Comparison of ENCODE assay signal across 1 cellular context in genomic region chr2:134457765-134458202, GRCh38.
TF ChIP-seq lines count a peak whose summit lies in the region.

No MANE protein-coding gene starts in this region.

TF ChIP-seq in HepG2, 621 proteins besides CTCF, POLR2A, EP300 and RAD21 (continued from another document and continues in another):
- TF ChIP-seq PAXIP1 (CRISPR knock-in tag; conservative IDR thresholded peaks at IDR 0.05) (peak; percentile 89), ZNF788 (CRISPR knock-in tag; IDR thresholded peaks at IDR 0.05; ENCODE audit: borderline replicate concordance) (peak; percentile 31; the same call in 1 of the 2 replicates), MIER3 (CRISPR knock-in tag; IDR thresholded peaks at IDR 0.05; ENCODE audit: borderline replicate concordance) (0 out of 2 replicates have a peak, but pooled peaks have one; percentile 66), ASH2L (IDR thresholded peaks at IDR 0.05; ENCODE audit: insufficient read length, low read depth, low read length) (peak; percentile 19), MEF2D (CRISPR knock-in tag; IDR thresholded peaks at IDR 0.05) (no peak), HOMEZ (CRISPR knock-in tag; IDR thresholded peaks at IDR 0.05; ENCODE audit: low read depth) (peak; percentile 81; the same call in 1 of the 2 replicates), HMGXB4 (CRISPR knock-in tag; IDR thresholded peaks at IDR 0.05; ENCODE audit: borderline replicate concordance in 1 of 2, low read depth in 1 of 2) (peak in 1 of 2 experiments; percentile 5; a peak in 2 of 4 replicates), KDM2A (CRISPR knock-in tag; IDR thresholded peaks at IDR 0.05; ENCODE audit: borderline replicate concordance, low read depth) (peak; percentile 40; the same call in 1 of the 2 replicates), IRF2 (CRISPR knock-in tag; IDR thresholded peaks at IDR 0.05) (peak; percentile 74; the same call in 1 of the 2 replicates), ZNF609 (CRISPR knock-in tag; IDR thresholded peaks at IDR 0.05; ENCODE audit: borderline replicate concordance) (peak; percentile 63; the same call in 1 of the 2 replicates), FOXP1 (IDR thresholded peaks at IDR 0.05) (no peak), FOXP1 (CRISPR knock-in tag; IDR thresholded peaks at IDR 0.05) (0 out of 2 replicates have a peak, but pooled peaks have one; percentile 22), TFAP4 (IDR thresholded peaks at IDR 0.05; ENCODE audit: borderline replicate concordance, low read depth) (peak; percentile 69; the same call in 1 of the 2 replicates), ZNF574 (CRISPR knock-in tag; IDR thresholded peaks at IDR 0.05) (peak; percentile 63), REL (CRISPR knock-in tag; conservative IDR thresholded peaks at IDR 0.05) (no peak), HIC2 (CRISPR knock-in tag; IDR thresholded peaks at IDR 0.05; ENCODE audit: low read depth) (peak; percentile 81), GABPB1 (CRISPR knock-in tag; IDR thresholded peaks at IDR 0.05) (peak; percentile 45; the same call in 1 of the 2 replicates), HOXA5 (CRISPR knock-in tag; IDR thresholded peaks at IDR 0.05) (no peak), ZNF274 (CRISPR knock-in tag; IDR thresholded peaks at IDR 0.05) (0 out of 2 replicates have a peak, but pooled peaks have one; percentile 36), HNF4G (IDR thresholded peaks at IDR 0.05; ENCODE audit: borderline replicate concordance, low read depth, low read length) (0 out of 2 replicates have a peak, but pooled peaks have one; percentile 49), HNF4G (CRISPR knock-in tag; IDR thresholded peaks at IDR 0.05; ENCODE audit: borderline replicate concordance, low read depth) (no peak; the same call in 1 of the 2 replicates), PITX1 (CRISPR knock-in tag; IDR thresholded peaks at IDR 0.05) (0 out of 2 replicates have a peak, but pooled peaks have one; percentile 31), ZNF567 (CRISPR knock-in tag; IDR thresholded peaks at IDR 0.05; ENCODE audit: borderline replicate concordance) (no peak), SP140L (CRISPR knock-in tag; IDR thresholded peaks at IDR 0.05; ENCODE audit: borderline replicate concordance) (no peak), TFE3 (CRISPR knock-in tag; IDR thresholded peaks at IDR 0.05) (peak; percentile 98), FOXA3 (CRISPR knock-in tag; IDR thresholded peaks at IDR 0.05) (peak; percentile 57; the same call in 1 of the 2 replicates), POLR2G (IDR thresholded peaks at IDR 0.05; ENCODE audit: low read depth, low read length) (0 out of 2 replicates have a peak, but pooled peaks have one; percentile 23), HMG20B (CRISPR knock-in tag; conservative IDR thresholded peaks at IDR 0.05) (0 out of 2 replicates have a peak, but pooled peaks have one; percentile 32), MLX (CRISPR knock-in tag; IDR thresholded peaks at IDR 0.05) (peak; percentile 54; the same call in 1 of the 2 replicates), ZBTB37 (CRISPR knock-in tag; IDR thresholded peaks at IDR 0.05) (peak; percentile 83), ZNF251 (CRISPR knock-in tag; IDR thresholded peaks at IDR 0.05) (no peak), ZNF335 (CRISPR knock-in tag; IDR thresholded peaks at IDR 0.05) (peak; percentile 44; the same call in 1 of the 2 replicates), BHLHE40 (IDR thresholded peaks at IDR 0.05; ENCODE audit: low read length) (peak; percentile 24; the same call in 1 of the 2 replicates)
